In the genomic region with DNA sequence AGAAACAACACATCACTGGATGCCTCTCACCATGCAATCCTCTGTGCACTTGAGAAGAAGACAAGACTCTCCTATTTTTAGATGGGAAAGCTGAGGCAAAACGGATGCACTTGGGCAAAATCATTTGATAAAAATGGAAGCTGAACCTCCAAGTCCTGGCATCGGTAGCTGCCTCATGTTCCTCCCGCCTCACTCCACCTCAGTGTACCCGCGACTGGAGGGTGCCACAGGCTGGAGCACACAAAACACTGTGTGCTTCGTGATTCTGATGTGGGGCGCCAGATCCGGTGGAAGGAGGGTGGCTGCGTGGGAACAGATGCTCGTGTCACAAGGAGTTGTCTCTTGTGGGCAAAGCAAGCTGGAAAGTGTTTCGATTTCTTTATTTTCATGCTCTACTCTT, we compare ENCODE assay signal across 32 cellular contexts. TPM values are rescaled to one million over a fixed set of nuclear protein-coding genes. Genes with fewer than 3 reads are reported as not detected.
"Had no signal": no experiment of that assay in that cellular context is flagged by ENCODE, and none has a peak within 500 bp of the region (broad histone marks: within the 10 kb centered on the region; RNA-seq: fewer than 3 reads in every experiment).

No MANE protein-coding gene starts in this region.

- H3K4me1 Mint-ChIP-seq: immature natural killer cell; naive B cell; stimulated activated memory B cell treated with anti-CD40 and anti-IgM and Interleukin-4, amounts not matched to agents 10 μg/mL and 1 μg/mL and 100 μg/mL, for 72 hours had no signal

- H3K4me3 Mint-ChIP-seq: activated naive CD8-positive, alpha-beta T cell treated with anti-CD3 and anti-CD28 coated beads for 36 hours; activated T-cell treated with anti-CD3 and anti-CD28 coated beads, Interleukin-2, amount 50 U/mL, for 24 hours; immature natural killer cell; naive B cell; neural crest cell; stimulated activated memory B cell treated with anti-CD40 and anti-IgM and Interleukin-4, amounts not matched to agents 10 μg/mL and 1 μg/mL and 100 μg/mL, for 72 hours; T-helper 1 cell treated with Interleukin-12 subunit alpha and Interleukin-12 subunit beta and Interleukin-4 antibody, amounts not matched to agents 30 μg/mL and 1 μg/mL, for 36 hours; WTC11 had no signal

- ATAC-seq: body of pancreas; stimulated activated memory B cell treated with anti-CD40 and anti-IgM and Interleukin-4, amounts not matched to agents 10 μg/mL and 1 μg/mL and 100 μg/mL, for 72 hours; upper lobe of right lung; WTC11 had no signal

- H3K27me3 ChIP-seq: body of pancreas, hepatocyte, right atrium auricular region, SJSA1, stomach, upper lobe of right lung had no signal

- H3K27ac ChIP-seq: body of pancreas, hepatocyte, prostate gland, right atrium auricular region, SJSA1, stomach, thoracic aorta, upper lobe of right lung had no signal

- H3K79me2 ChIP-seq: hepatocyte had no signal

- H3K27ac Mint-ChIP-seq: activated naive CD8-positive, alpha-beta T cell treated with anti-CD3 and anti-CD28 coated beads for 36 hours; activated T-cell treated with anti-CD3 and anti-CD28 coated beads, Interleukin-2, amount 50 U/mL, for 24 hours; activated T-helper 2 cell treated with anti-CD3 and anti-CD28 coated beads, Interferon-gamma antibody, Interleukin-2, Interleukin-4, amounts not matched to agents 10 μg/mL and 5 μg/mL and 100 μg/mL, durations not matched to agents 14 hours and 24 hours and 36 hours; immature natural killer cell; naive B cell; stimulated activated memory B cell treated with anti-CD40 and anti-IgM and Interleukin-4, amounts not matched to agents 10 μg/mL and 1 μg/mL and 100 μg/mL, for 72 hours; T-helper 1 cell treated with Interleukin-12 subunit alpha and Interleukin-12 subunit beta and Interleukin-4 antibody, amounts not matched to agents 30 μg/mL and 1 μg/mL, for 36 hours; WTC11 had no signal

- H3K9me3 Mint-ChIP-seq: activated naive CD8-positive, alpha-beta T cell treated with anti-CD3 and anti-CD28 coated beads for 36 hours; activated T-cell treated with anti-CD3 and anti-CD28 coated beads, Interleukin-2, amount 50 U/mL, for 24 hours; activated T-helper 2 cell treated with anti-CD3 and anti-CD28 coated beads, Interferon-gamma antibody, Interleukin-2, Interleukin-4, amounts not matched to agents 10 μg/mL and 5 μg/mL and 100 μg/mL, durations not matched to agents 14 hours and 24 hours and 36 hours; immature natural killer cell; naive B cell; neural crest cell; stimulated activated memory B cell treated with anti-CD40 and anti-IgM and Interleukin-4, amounts not matched to agents 10 μg/mL and 1 μg/mL and 100 μg/mL, for 72 hours; T-helper 1 cell treated with Interleukin-12 subunit alpha and Interleukin-12 subunit beta and Interleukin-4 antibody, amounts not matched to agents 30 μg/mL and 1 μg/mL, for 36 hours; WTC11 had no signal

- H3K27me3 Mint-ChIP-seq: activated naive CD8-positive, alpha-beta T cell treated with anti-CD3 and anti-CD28 coated beads for 36 hours; activated T-cell treated with anti-CD3 and anti-CD28 coated beads, Interleukin-2, amount 50 U/mL, for 24 hours had no signal

- H3K9me3 ChIP-seq: body of pancreas, prostate gland, right atrium auricular region, SJSA1, stomach, thoracic aorta, upper lobe of right lung had no signal

- H2AFZ ChIP-seq: hepatocyte had no signal

- H3K4me2 ChIP-seq: hepatocyte had no signal

- H3K36me3 Mint-ChIP-seq: immature natural killer cell; naive B cell; stimulated activated memory B cell treated with anti-CD40 and anti-IgM and Interleukin-4, amounts not matched to agents 10 μg/mL and 1 μg/mL and 100 μg/mL, for 72 hours; WTC11 had no signal

- DNase-seq: activated CD8-positive, alpha-beta memory T cell treated with anti-CD3 and anti-CD28 coated beads for 24 hours; activated CD8-positive, alpha-beta memory T cell treated with anti-CD3 and anti-CD28 coated beads, Interleukin-2, amount 50 U/mL, for 4 hours; activated naive CD4-positive, alpha-beta T cell; activated naive CD8-positive, alpha-beta T cell treated with anti-CD3 and anti-CD28 coated beads for 36 hours; activated T-cell treated with anti-CD3 and anti-CD28 coated beads, Interleukin-2, amount 50 U/mL, for 24 hours; amniotic stem cell; effector memory CD4-positive, alpha-beta T cell; foreskin melanocyte; immature natural killer cell; naive B cell; stimulated activated CD4-positive, alpha-beta T cell treated with anti-CD3 and anti-CD28 coated beads, Interleukin-2, amount 100 ng/mL, for 24 hours; stomach; upper lobe of right lung had no signal

- H3K4me1 ChIP-seq: body of pancreas, prostate gland, SJSA1, stomach, upper lobe of right lung had no signal

- H3K36me3 ChIP-seq: prostate gland, right atrium auricular region, SJSA1, stomach, upper lobe of right lung had no signal

- H3K4me3 ChIP-seq: body of pancreas, hepatocyte, prostate gland, right atrium auricular region, SJSA1, stomach, thoracic aorta, upper lobe of right lung had no signal

RNA-seq across cellular contexts. Expression of a gene that starts 41.3 kb away (rescaled TPM):
- total RNA-seq: activated naive CD8-positive, alpha-beta T cell treated with anti-CD3 and anti-CD28 coated beads for 36 hours; activated T-helper 2 cell treated with anti-CD3 and anti-CD28 coated beads, Interferon-gamma antibody, Interleukin-2, Interleukin-4, amounts not matched to agents 10 μg/mL and 5 μg/mL and 100 μg/mL, durations not matched to agents 14 hours and 24 hours and 36 hours; body of pancreas; cardiac septum; dermis blood vessel endothelial cell; hepatocyte; kidney epithelial cell; left ventricle myocardium superior; mammary epithelial cell; neural crest cell; omental fat pad; right atrium auricular region; SJSA1; skeletal muscle tissue; upper lobe of right lung had no signal
- polyA plus RNA-seq: esophagus, hepatocyte, immature natural killer cell, mammary epithelial cell, stomach had no signal

RNA-seq across cellular contexts. Expression of a gene that starts 52.7 kb away (rescaled TPM):
- total RNA-seq: cardiac septum, dermis blood vessel endothelial cell, kidney epithelial cell, neural crest cell, right atrium auricular region, thoracic aorta had no signal
- polyA plus RNA-seq: immature natural killer cell had no signal
